ENCODE assay signal across 9 cellular contexts in genomic region chr6:13873288-13874190, GRCh38. TPM values are rescaled to one million over a fixed set of nuclear protein-coding genes. Genes with fewer than 3 reads are reported as not detected.
DNase-seq lines count a peak whose midpoint lies in the region; ATAC-seq and TF ChIP-seq lines count a peak whose summit lies in the region.
"Had no signal": no experiment of that assay in that cellular context is flagged by ENCODE, and none has a peak within 500 bp of the region (broad histone marks: within the 10 kb centered on the region; RNA-seq: fewer than 3 reads in every experiment).

No MANE protein-coding gene starts in this region.

- TF ChIP-seq CTCF in endothelial cell (IDR thresholded peaks at IDR 0.05; ENCODE audit: unreplicated experiment), result peak; percentile 63

- no peaks in the 10 kb centered on the region for H3K36me3 ChIP-seq in mucosa of stomach (ENCODE audit: control insufficient read depth, insufficient read depth, low read length)

- peak overlapping the region; percentile 34 for H3K4me3 ChIP-seq in mucosa of stomach (ENCODE audit: low read length)

- H3K27me3 Mint-ChIP-seq in endothelial cell (ENCODE audit: unreplicated experiment), result no peaks in the 10 kb centered on the region

- peak overlapping the region; percentile 8 for H3K27ac Mint-ChIP-seq in endothelial cell (ENCODE audit: unreplicated experiment)

- H3K9me3 ChIP-seq in mucosa of stomach (ENCODE audit: control insufficient read depth, low read length), result no peaks in the 10 kb centered on the region

- H3K9me3 Mint-ChIP-seq in endothelial cell (ENCODE audit: unreplicated experiment), result no peaks in the 10 kb centered on the region

- ATAC-seq in HG02885 (IDR thresholded peaks at IDR 0.05; ENCODE audit: poor library complexity, unreplicated experiment) (peak; percentile 64), HG03196 (IDR thresholded peaks at IDR 0.05; ENCODE audit: unreplicated experiment) (no peak)

- peaks cover 17% of the 10 kb centered on the region for H3K4me1 ChIP-seq in mucosa of stomach (ENCODE audit: control insufficient read depth, insufficient read depth, low read length)

- H3K4me3 Mint-ChIP-seq in endothelial cell (ENCODE audit: unreplicated experiment), result peak overlapping the region; percentile 15

- peak overlapping the region; percentile 75 for H3K9ac ChIP-seq in mucosa of stomach (ENCODE audit: low read length)

- H3K4me1 Mint-ChIP-seq in endothelial cell (ENCODE audit: unreplicated experiment), result peaks cover 18% of the 10 kb centered on the region

- DNase-seq in DMS 273 (lab: John Stamatoyannopoulos, UW; ENCODE audit: unreplicated experiment), result peak; percentile 90
- peak; percentile 80 to 92 for DNase-seq in NCI-H526 (lab: John Stamatoyannopoulos, UW)
- peak; percentile 49 to 55 for DNase-seq in activated CD8-positive, alpha-beta memory T cell treated with anti-CD3 and anti-CD28 coated beads for 4 hours (ENCODE audit: low read depth in 2 of 2)
- DNase-seq in endothelial cell (ENCODE audit: low spot score), result peak; percentile 69
- peak; percentile 56 to 66 for DNase-seq in stimulated activated CD8-positive, alpha-beta memory T cell treated with anti-CD3 and anti-CD28 coated beads, Interleukin-7, amount 100 ng/mL, for 4 hours (ENCODE audit: low read depth in 2 of 2)

- peaks cover 7% of the 10 kb centered on the region for H3K36me3 Mint-ChIP-seq in endothelial cell (ENCODE audit: low read depth, unreplicated experiment)

- H3K27me3 ChIP-seq in mucosa of stomach (ENCODE audit: control insufficient read depth, insufficient read depth, low read length), result no peaks in the 10 kb centered on the region

RNA-seq across cellular contexts. Expression of gene RNF182, which starts 51.2 kb away (rescaled TPM):
- total RNA-seq in endothelial cell (ENCODE audit: unreplicated experiment), result 2.7 TPM
- total RNA-seq: activated CD8-positive, alpha-beta memory T cell treated with anti-CD3 and anti-CD28 coated beads for 36 hours had no signal

RNA-seq across cellular contexts. Expression of gene MCUR1, which starts 59.2 kb away (rescaled TPM):
- 39.7 TPM for total RNA-seq in endothelial cell (ENCODE audit: unreplicated experiment)
